9 cellular contexts compared by ENCODE assay signal in the genomic region with DNA sequence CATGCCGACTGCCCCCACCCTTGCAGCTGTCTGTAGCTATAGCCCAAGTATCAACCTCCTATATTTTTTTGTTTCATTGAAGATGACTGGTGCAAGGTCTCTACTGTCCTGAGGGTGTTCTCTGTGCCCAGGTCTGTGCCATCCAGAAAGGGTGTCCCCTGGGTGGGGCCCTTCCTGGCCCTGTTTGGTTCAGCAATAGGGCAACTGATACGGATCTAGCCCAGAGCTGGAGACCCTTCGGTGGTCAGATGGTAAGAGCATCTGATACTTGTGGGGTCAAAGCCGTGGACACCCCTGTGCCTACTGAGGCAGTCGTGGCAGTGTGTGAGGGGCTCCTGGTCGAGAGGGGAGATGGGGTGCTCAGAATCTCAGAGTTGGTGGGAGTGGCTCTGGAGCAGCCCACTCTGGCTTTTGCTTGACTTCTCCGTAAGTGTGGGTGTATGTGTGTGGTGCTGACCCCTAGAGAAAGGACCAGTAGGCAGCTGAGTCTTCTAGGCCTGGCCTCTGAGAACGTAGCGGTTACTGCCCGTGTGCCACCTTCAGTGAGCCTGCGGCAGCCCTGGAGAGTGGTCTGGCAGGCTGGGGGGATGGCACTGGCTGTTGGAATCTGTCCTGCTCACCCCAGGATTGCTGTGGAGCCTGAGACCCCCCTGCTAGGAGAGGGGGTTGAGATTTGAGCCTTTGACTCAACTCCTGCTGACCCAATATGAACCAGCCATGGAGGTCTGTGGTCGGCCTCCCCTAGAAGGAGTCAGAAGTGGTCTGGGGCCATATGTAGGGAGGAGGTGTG. TPM values are rescaled to one million over a fixed set of nuclear protein-coding genes. Genes with fewer than 3 reads are reported as not detected.
A peak's percentile ranks its signal among the peaks of the same experiment; 100 is the strongest.
DNase-seq lines count a peak whose midpoint lies in the region; ATAC-seq and TF ChIP-seq lines count a peak whose summit lies in the region.
"Had no signal": no experiment of that assay in that cellular context is flagged by ENCODE, and none has a peak within 500 bp of the region (broad histone marks: within the 10 kb centered on the region; RNA-seq: fewer than 3 reads in every experiment).

No MANE protein-coding gene starts in this region.

- peak overlapping the region; percentile 76 for H3K27ac Mint-ChIP-seq in activated naive CD4-positive, alpha-beta T cell treated with anti-CD3 and anti-CD28 coated beads for 36 hours
- H3K27ac Mint-ChIP-seq in activated T-helper 17 cell treated with anti-CD3 and anti-CD28 coated beads, Interleukin-2, amount 50 U/mL, for 72 hours: peak overlapping the region; percentile 99
- H3K27ac Mint-ChIP-seq in immature natural killer cell: peak overlapping the region; percentile 86 to 99 (median 96)

- ATAC-seq in activated T-helper 17 cell treated with anti-CD3 and anti-CD28 coated beads, Interleukin-2, amount 50 U/mL, for 72 hours (replicated peaks): no peak
- no peak for ATAC-seq in Right ventricle myocardium inferior

- H3K4me1 Mint-ChIP-seq in activated naive CD4-positive, alpha-beta T cell treated with anti-CD3 and anti-CD28 coated beads for 36 hours (ENCODE audit: low read depth): peaks cover 43% of the 10 kb centered on the region
- peaks cover 27% of the 10 kb centered on the region for H3K4me1 Mint-ChIP-seq in activated T-helper 17 cell treated with anti-CD3 and anti-CD28 coated beads, Interleukin-2, amount 50 U/mL, for 72 hours
- H3K4me1 Mint-ChIP-seq in immature natural killer cell: peaks cover 48% of the 10 kb centered on the region in 2 donors

- TF ChIP-seq POLR2A in uterus (IDR thresholded peaks at IDR 0.05): no peak

- H3K27me3 ChIP-seq in uterus: no peaks in the 10 kb centered on the region
- H3K27me3 ChIP-seq: SJCRH30 had no signal

- H3K4me3 Mint-ChIP-seq in activated naive CD4-positive, alpha-beta T cell treated with anti-CD3 and anti-CD28 coated beads for 36 hours: peak overlapping the region; percentile 93
- peak overlapping the region; percentile 97 for H3K4me3 Mint-ChIP-seq in activated T-helper 17 cell treated with anti-CD3 and anti-CD28 coated beads, Interleukin-2, amount 50 U/mL, for 72 hours
- peak overlapping the region; percentile 92 to 99 (median 95) for H3K4me3 Mint-ChIP-seq in immature natural killer cell

- H3K4me3 ChIP-seq in uterus: no peak overlapping the region

- TF ChIP-seq CTCF in uterus (IDR thresholded peaks at IDR 0.05): no peak

- H3K27me3 Mint-ChIP-seq in activated naive CD4-positive, alpha-beta T cell treated with anti-CD3 and anti-CD28 coated beads for 36 hours (ENCODE audit: low read depth): no peaks in the 10 kb centered on the region
- no peaks in the 10 kb centered on the region for H3K27me3 Mint-ChIP-seq in activated T-helper 17 cell treated with anti-CD3 and anti-CD28 coated beads, Interleukin-2, amount 50 U/mL, for 72 hours
- H3K27me3 Mint-ChIP-seq in immature natural killer cell (ENCODE audit: low read depth in 3 of 3): peaks cover 15 to 18% (median 17%) of the 10 kb centered on the region in 3 donors

- no peaks in the 10 kb centered on the region for H3K9me3 ChIP-seq in uterus
- H3K9me3 ChIP-seq: SJCRH30 had no signal

- DNase-seq in activated naive CD4-positive, alpha-beta T cell treated with anti-CD3 and anti-CD28 coated beads for 36 hours: no peak
- no peak for DNase-seq in activated naive CD4-positive, alpha-beta T cell (lab: John Stamatoyannopoulos, UW)
- DNase-seq in immature natural killer cell (no peak), SIG-M5 treated with dmso at 0.1 percent for 504 hours (lab: John Stamatoyannopoulos, UW; ENCODE audit: unreplicated experiment) (no peak), Right ventricle myocardium inferior (ENCODE audit: missing footprints) (no peak), uterus (no peak)
- DNase-seq: SJCRH30 had no signal

- peaks cover 0 to 4% of the 10 kb centered on the region in 2 donors for H3K4me1 ChIP-seq in uterus

- intact Hi-C loops in activated naive CD4-positive, alpha-beta T cell treated with anti-CD3 and anti-CD28 coated beads for 36 hours (cut with micrococcal nuclease): loop anchor here (5.0 kb wide), 1 partner anchor 410 kb away; a partner anchor contains a TSS
- intact Hi-C loops in Right ventricle myocardium inferior (cut with DNase I) (no loop called here), uterus (cut with DNase I; ENCODE audit: low total_unique reads) (no loop called here)

- H3K27ac ChIP-seq in temporal lobe (ENCODE audit: low read depth, low read length) (peak overlapping the region; percentile 34), uterus (no peak overlapping the region)
- H3K27ac ChIP-seq: SJCRH30 had no signal

- CTCF ChIA-PET in activated naive CD4-positive, alpha-beta T cell treated with anti-CD3 and anti-CD28 coated beads for 36 hours (lab: Charles Lee): interaction anchor here (1.4 kb wide), 1 partner anchor 18 kb away, joined by 4 read pairs; no protein-coding TSS in a partner anchor

- H3K36me3 Mint-ChIP-seq in activated naive CD4-positive, alpha-beta T cell treated with anti-CD3 and anti-CD28 coated beads for 36 hours (ENCODE audit: low read depth): peaks cover 6% of the 10 kb centered on the region
- peaks cover 48% of the 10 kb centered on the region for H3K36me3 Mint-ChIP-seq in activated T-helper 17 cell treated with anti-CD3 and anti-CD28 coated beads, Interleukin-2, amount 50 U/mL, for 72 hours (ENCODE audit: low read depth)
- H3K36me3 Mint-ChIP-seq in immature natural killer cell: no peaks in the 10 kb centered on the region

- no peaks in the 10 kb centered on the region for H3K36me3 ChIP-seq in uterus
- H3K36me3 ChIP-seq: SJCRH30 had no signal

- H3K9me3 Mint-ChIP-seq in activated naive CD4-positive, alpha-beta T cell treated with anti-CD3 and anti-CD28 coated beads for 36 hours: no peaks in the 10 kb centered on the region
- H3K9me3 Mint-ChIP-seq in activated T-helper 17 cell treated with anti-CD3 and anti-CD28 coated beads, Interleukin-2, amount 50 U/mL, for 72 hours: no peaks in the 10 kb centered on the region
- H3K9me3 Mint-ChIP-seq in immature natural killer cell: no peaks in the 10 kb centered on the region

RNA-seq across cellular contexts. Expression of a gene that starts 2.7 kb away (rescaled TPM):
- total RNA-seq in activated naive CD4-positive, alpha-beta T cell treated with anti-CD3 and anti-CD28 coated beads for 36 hours: 10 to 100 TPM; 41.3 to 56.9 TPM
- 100 to 1,000 TPM in 1 of 2 donors, 10 to 100 TPM in 1; 97.1 to 135 TPM for total RNA-seq in activated T-helper 17 cell treated with anti-CD3 and anti-CD28 coated beads, Interleukin-2, amount 50 U/mL, for 72 hours
- 10 to 100 TPM; 14.7 to 40.3 (median 28.3) TPM for polyA plus RNA-seq in immature natural killer cell
- total RNA-seq in temporal lobe: 50.9 TPM
- total RNA-seq in Right ventricle myocardium inferior: 11.9 TPM
- total RNA-seq in uterus: 10 to 100 TPM; 30.9 to 91.2 (median 73.2) TPM

RNA-seq across cellular contexts. Expression of a gene that starts 2.9 kb away (rescaled TPM):
- under 1 TPM; 0.22 to 0.50 TPM for total RNA-seq in activated naive CD4-positive, alpha-beta T cell treated with anti-CD3 and anti-CD28 coated beads for 36 hours
- total RNA-seq in activated T-helper 17 cell treated with anti-CD3 and anti-CD28 coated beads, Interleukin-2, amount 50 U/mL, for 72 hours: under 1 TPM; 0.32 to 0.54 TPM
- not detected for polyA plus RNA-seq in immature natural killer cell
- total RNA-seq in temporal lobe: not detected
- not detected for total RNA-seq in Right ventricle myocardium inferior
- not detected for total RNA-seq in uterus

RNA-seq across cellular contexts. Expression of a gene that starts 33.6 kb away (rescaled TPM):
- 1 to 10 TPM; 8.8 to 9.9 TPM for total RNA-seq in activated naive CD4-positive, alpha-beta T cell treated with anti-CD3 and anti-CD28 coated beads for 36 hours
- 10 to 100 TPM; 16.2 to 20.1 TPM for total RNA-seq in activated T-helper 17 cell treated with anti-CD3 and anti-CD28 coated beads, Interleukin-2, amount 50 U/mL, for 72 hours
- 10 to 100 TPM; 10.9 to 33.4 (median 21.0) TPM for polyA plus RNA-seq in immature natural killer cell
- total RNA-seq in temporal lobe (6.6 TPM), Right ventricle myocardium inferior (35.1 TPM), uterus (10 to 100 TPM in 3 of 4 donors, 1 to 10 TPM in 1; 7.6 to 43.5 (median 20.7) TPM)

RNA-seq across cellular contexts. Expression of a gene that starts 45.6 kb away (rescaled TPM):
- 10 to 100 TPM; 14.2 to 14.3 TPM for total RNA-seq in activated naive CD4-positive, alpha-beta T cell treated with anti-CD3 and anti-CD28 coated beads for 36 hours
- total RNA-seq in activated T-helper 17 cell treated with anti-CD3 and anti-CD28 coated beads, Interleukin-2, amount 50 U/mL, for 72 hours: 10 to 100 TPM; 18.5 to 27.5 TPM
- 10 to 100 TPM; 32.6 to 51.2 (median 42.5) TPM for polyA plus RNA-seq in immature natural killer cell
- total RNA-seq in temporal lobe (25.1 TPM), Right ventricle myocardium inferior (77.4 TPM), uterus (100 to 1,000 TPM in 1 of 4 donors, 10 to 100 TPM in 3; 32.1 to 154 (median 72.1) TPM)
